ENCODE assay signal across 24 cellular contexts in genomic region chr2:98747888-98748287, GRCh38. TPM values are rescaled to one million over a fixed set of nuclear protein-coding genes. Genes with fewer than 3 reads are reported as not detected.
DNase-seq lines count a peak whose midpoint lies in the region; ATAC-seq and TF ChIP-seq lines count a peak whose summit lies in the region.
"Had no signal": no experiment of that assay in that cellular context is flagged by ENCODE, and none has a peak within 500 bp of the region (broad histone marks: within the 10 kb centered on the region; RNA-seq: fewer than 3 reads in every experiment).

No MANE protein-coding gene starts in this region.

- DNase-seq in activated CD4-positive, alpha-beta memory T cell treated with anti-CD3 and anti-CD28 coated beads, Interleukin-2, amount 10 ng/mL, durations not matched to agents 7 days and 5 days: no peak
- no peak for DNase-seq in activated CD4-positive, alpha-beta memory T cell treated with anti-CD3 and anti-CD28 coated beads for 36 hours
- DNase-seq in activated B cell treated with CpG ODN at 0.5 μM for 24 hours (no peak), nucleus accumbens (lab: John Stamatoyannopoulos, UW) (no peak), NCI-H187 (lab: John Stamatoyannopoulos, UW) (no peak)
- DNase-seq in activated naive CD4-positive, alpha-beta T cell (lab: John Stamatoyannopoulos, UW): no peak
- DNase-seq: activated naive CD4-positive, alpha-beta T cell treated with anti-CD3 and anti-CD28 coated beads, Interleukin-2, amount 50 U/mL, for 16 hours; activated T-cell treated with anti-CD3 and anti-CD28 coated beads, Interleukin-2, amount 50 U/mL, for 4 hours; aorta; Calu3; dermis blood vessel endothelial cell; HCEC 1CT; mesenchymal stem cell; NCI-H2081; NCI-H446 treated with DMSO at 0.1 percent for 48 hours; SIG-M5; stimulated activated CD4-positive, alpha-beta T cell treated with anti-CD3 and anti-CD28 coated beads, Interleukin-12 subunit alpha, Interleukin-12 subunit beta, amount 100 ng/mL, for 4 hours; stimulated activated CD4-positive, alpha-beta T cell treated with anti-CD3 and anti-CD28 coated beads, Interleukin-4, amount 100 ng/mL, for 4 hours; upper lobe of right lung had no signal

- CTCF ChIA-PET in activated CD4-positive, alpha-beta memory T cell treated with anti-CD3 and anti-CD28 coated beads, Interleukin-2, amount 10 ng/mL, durations not matched to agents 7 days and 5 days (lab: Charles Lee): interaction anchor here (0.9 kb wide), 1 partner anchor 10 kb away, joined by 3 read pairs; no protein-coding TSS in a partner anchor
- CTCF ChIA-PET in activated CD4-positive, alpha-beta memory T cell treated with anti-CD3 and anti-CD28 coated beads for 36 hours (lab: Charles Lee): interaction anchor here (1.8 kb wide), 1 partner anchor 13 kb away, joined by 6 read pairs; no protein-coding TSS in a partner anchor
- CTCF ChIA-PET in activated B cell treated with CpG ODN at 0.5 μM for 24 hours (lab: Charles Lee): no interaction called here

- H3K9me3 ChIP-seq in parathyroid adenoma (ENCODE audit: control insufficient read depth, low read length): no peaks in the 10 kb centered on the region
- H3K9me3 ChIP-seq: right atrium auricular region, upper lobe of right lung had no signal

- H3K27me3 ChIP-seq in parathyroid adenoma (ENCODE audit: control insufficient read depth, insufficient read depth, low read length): no peaks in the 10 kb centered on the region
- H3K27me3 ChIP-seq: right atrium auricular region, upper lobe of right lung had no signal

- POLR2A ChIA-PET in activated CD4-positive, alpha-beta memory T cell treated with anti-CD3 and anti-CD28 coated beads, Interleukin-2, amount 10 ng/mL, durations not matched to agents 7 days and 5 days (lab: Charles Lee): interaction anchor here (1.4 to 2.0 kb wide), 4 partner anchors 10 to 16 kb away, joined by 3 to 7 read pairs (median 4); no protein-coding TSS in a partner anchor
- POLR2A ChIA-PET in activated CD4-positive, alpha-beta memory T cell treated with anti-CD3 and anti-CD28 coated beads for 36 hours (lab: Charles Lee): interaction anchor here (0.9 to 1.4 kb wide), 3 partner anchors 17 to 84 kb away, joined by 3 to 4 read pairs (median 3); partner anchors contain the start of gene MGAT4A
- POLR2A ChIA-PET in activated B cell treated with CpG ODN at 0.5 μM for 24 hours (lab: Charles Lee): interaction anchor here (1.2 kb wide), 1 partner anchor 36 kb away, joined by 3 read pairs; no protein-coding TSS in a partner anchor

- no peaks in the 10 kb centered on the region for H3K36me3 ChIP-seq in parathyroid adenoma (ENCODE audit: control insufficient read depth, insufficient read depth, low read length)
- H3K36me3 ChIP-seq: right atrium auricular region, upper lobe of right lung had no signal

- H3K4me3 ChIP-seq in parathyroid adenoma (ENCODE audit: low read depth, low read length): no peak overlapping the region
- H3K4me3 ChIP-seq: right atrium auricular region, upper lobe of right lung had no signal

- H3K4me2 ChIP-seq in parathyroid adenoma (ENCODE audit: low read length): no peak overlapping the region
- H3K4me2 ChIP-seq: KMS-11 had no signal

- peaks cover 3% of the 10 kb centered on the region for H3K36me3 Mint-ChIP-seq in activated CD4-positive, alpha-beta memory T cell treated with anti-CD3 and anti-CD28 coated beads, Interleukin-2, amount 10 ng/mL, durations not matched to agents 7 days and 5 days (ENCODE audit: low read depth)
- H3K36me3 Mint-ChIP-seq in activated CD4-positive, alpha-beta memory T cell treated with anti-CD3 and anti-CD28 coated beads for 36 hours: peaks cover 4% of the 10 kb centered on the region
- no peaks in the 10 kb centered on the region for H3K36me3 Mint-ChIP-seq in activated B cell treated with CpG ODN at 0.5 μM for 24 hours (ENCODE audit: low read depth)

- peaks cover 40% of the 10 kb centered on the region for H3K4me1 Mint-ChIP-seq in activated CD4-positive, alpha-beta memory T cell treated with anti-CD3 and anti-CD28 coated beads, Interleukin-2, amount 10 ng/mL, durations not matched to agents 7 days and 5 days
- H3K4me1 Mint-ChIP-seq in activated CD4-positive, alpha-beta memory T cell treated with anti-CD3 and anti-CD28 coated beads for 36 hours (ENCODE audit: low read depth): peaks cover 36% of the 10 kb centered on the region
- peaks cover 22% of the 10 kb centered on the region for H3K4me1 Mint-ChIP-seq in activated B cell treated with CpG ODN at 0.5 μM for 24 hours

- intact Hi-C loops in activated CD4-positive, alpha-beta memory T cell treated with anti-CD3 and anti-CD28 coated beads for 36 hours (cut with micrococcal nuclease): no loop called here
- intact Hi-C loops in activated B cell treated with CpG ODN at 0.5 μM for 24 hours (cut with micrococcal nuclease): no loop called here

- H3K27ac ChIP-seq in parathyroid adenoma: no peak overlapping the region
- H3K27ac ChIP-seq: KMS-11, right atrium auricular region, upper lobe of right lung, VCaP had no signal

- H3K9me3 Mint-ChIP-seq in activated CD4-positive, alpha-beta memory T cell treated with anti-CD3 and anti-CD28 coated beads, Interleukin-2, amount 10 ng/mL, durations not matched to agents 7 days and 5 days: peaks cover 8% of the 10 kb centered on the region
- H3K9me3 Mint-ChIP-seq in activated CD4-positive, alpha-beta memory T cell treated with anti-CD3 and anti-CD28 coated beads for 36 hours: peaks cover 4% of the 10 kb centered on the region
- no peaks in the 10 kb centered on the region for H3K9me3 Mint-ChIP-seq in activated B cell treated with CpG ODN at 0.5 μM for 24 hours
- H3K9me3 Mint-ChIP-seq: activated T-cell treated with anti-CD3 and anti-CD28 coated beads, Interleukin-2, amount 50 U/mL, for 4 hours had no signal

- H2AFZ ChIP-seq in parathyroid adenoma: peak overlapping the region; percentile 17

- no peak overlapping the region for H3K9ac ChIP-seq in parathyroid adenoma
- H3K9ac ChIP-seq: KMS-11 had no signal

- ATAC-seq in GM21723 (IDR thresholded peaks at IDR 0.05; ENCODE audit: unreplicated experiment) (peak; percentile 29), activated B cell treated with CpG ODN at 0.5 μM for 24 hours (ENCODE audit: low read depth) (no peak)
- ATAC-seq: activated T-cell treated with anti-CD3 and anti-CD28 coated beads, Interleukin-2, amount 50 U/mL, for 4 hours had no signal

- H3K4me3 Mint-ChIP-seq in activated CD4-positive, alpha-beta memory T cell treated with anti-CD3 and anti-CD28 coated beads, Interleukin-2, amount 10 ng/mL, durations not matched to agents 7 days and 5 days: no peak overlapping the region
- no peak overlapping the region for H3K4me3 Mint-ChIP-seq in activated CD4-positive, alpha-beta memory T cell treated with anti-CD3 and anti-CD28 coated beads for 36 hours
- H3K4me3 Mint-ChIP-seq in activated B cell treated with CpG ODN at 0.5 μM for 24 hours: no peak overlapping the region
- H3K4me3 Mint-ChIP-seq: activated T-cell treated with anti-CD3 and anti-CD28 coated beads, Interleukin-2, amount 50 U/mL, for 4 hours had no signal

- no peaks in the 10 kb centered on the region for H3K27me3 Mint-ChIP-seq in activated CD4-positive, alpha-beta memory T cell treated with anti-CD3 and anti-CD28 coated beads, Interleukin-2, amount 10 ng/mL, durations not matched to agents 7 days and 5 days
- no peaks in the 10 kb centered on the region for H3K27me3 Mint-ChIP-seq in activated CD4-positive, alpha-beta memory T cell treated with anti-CD3 and anti-CD28 coated beads for 36 hours
- no peaks in the 10 kb centered on the region for H3K27me3 Mint-ChIP-seq in activated B cell treated with CpG ODN at 0.5 μM for 24 hours

- peak overlapping the region; percentile 23 for H3K27ac Mint-ChIP-seq in activated CD4-positive, alpha-beta memory T cell treated with anti-CD3 and anti-CD28 coated beads, Interleukin-2, amount 10 ng/mL, durations not matched to agents 7 days and 5 days
- no peak overlapping the region for H3K27ac Mint-ChIP-seq in activated CD4-positive, alpha-beta memory T cell treated with anti-CD3 and anti-CD28 coated beads for 36 hours
- peak overlapping the region; percentile 20 for H3K27ac Mint-ChIP-seq in activated B cell treated with CpG ODN at 0.5 μM for 24 hours

- peaks cover 30% of the 10 kb centered on the region for H3K4me1 ChIP-seq in parathyroid adenoma

- TF ChIP-seq CTCF in activated B cell treated with CpG ODN at 0.5 μM for 24 hours (IDR thresholded peaks at IDR 0.05) (no peak), parathyroid adenoma (IDR thresholded peaks at IDR 0.05) (no peak)

- H3K79me2 ChIP-seq in parathyroid adenoma: peaks cover 2% of the 10 kb centered on the region

RNA-seq across cellular contexts. Expression of gene MGAT4A, which starts 17.0 kb away (rescaled TPM):
- total RNA-seq in activated CD4-positive, alpha-beta memory T cell treated with anti-CD3 and anti-CD28 coated beads, Interleukin-2, amount 10 ng/mL, durations not matched to agents 7 days and 5 days: 10 to 100 TPM; 69.8 to 80.6 TPM
- total RNA-seq in activated CD4-positive, alpha-beta memory T cell treated with anti-CD3 and anti-CD28 coated beads for 36 hours: 10 to 100 TPM; 71.9 to 76.7 TPM
- 12.6 and 15.7 TPM in 2 replicates for total RNA-seq in activated B cell treated with CpG ODN at 0.5 μM for 24 hours
